ENCODE assay signal across 14 cellular contexts in genomic region chr6:141394565-141395051, GRCh38.
DNase-seq lines count a peak whose midpoint lies in the region; ATAC-seq, FAIRE-seq and TF ChIP-seq lines count a peak whose summit lies in the region.
"Had no signal": no experiment of that assay in that cellular context is flagged by ENCODE, and none has a peak within 500 bp of the region (broad histone marks: within the 10 kb centered on the region; RNA-seq: fewer than 3 reads in every experiment).

No MANE protein-coding gene starts in this region.

- H3K9me3 Mint-ChIP-seq in stimulated activated effector memory CD8-positive, alpha-beta T cell treated with anti-CD3 and anti-CD28 coated beads, Interleukin-12 subunit alpha, Interleukin-12 subunit beta, amount 100 ng/mL, for 72 hours: no peaks in the 10 kb centered on the region

- POLR2A ChIA-PET in SK-N-SH (lab: Yijun Ruan, JAX): no interaction called here

- H3K79me2 ChIP-seq in SK-N-SH (ENCODE audit: insufficient read depth): no peaks in the 10 kb centered on the region

- no peak overlapping the region for H3K4me2 ChIP-seq in SK-N-SH

- TF ChIP-seq CTCF in SK-N-SH (IDR thresholded peaks at IDR 0.05) (no peak), RWPE2 (IDR thresholded peaks at IDR 0.05; ENCODE audit: poor library complexity, severe bottlenecking) (no peak), lower lobe of right lung (IDR thresholded peaks at IDR 0.05) (no peak)

- no peak for TF ChIP-seq EP300 in SK-N-SH (IDR thresholded peaks at IDR 0.05; ENCODE audit: borderline replicate concordance in 1 of 2, low read depth in 1 of 2, low read length in 1 of 2)

- H3K9ac ChIP-seq in SK-N-SH: no peak overlapping the region
- H3K9ac ChIP-seq: GM23248 had no signal

- H2AFZ ChIP-seq in SK-N-SH (ENCODE audit: low read depth): no peak overlapping the region
- H2AFZ ChIP-seq: GM23248 had no signal

- no peaks in the 10 kb centered on the region for H3K4me1 Mint-ChIP-seq in stimulated activated effector memory CD8-positive, alpha-beta T cell treated with anti-CD3 and anti-CD28 coated beads, Interleukin-12 subunit alpha, Interleukin-12 subunit beta, amount 100 ng/mL, for 72 hours

- H3K4me1 ChIP-seq in SK-N-SH (ENCODE audit: control insufficient read depth in 1 of 2, insufficient read depth in 2 of 2, low read depth in 1 of 2, low read length in 1 of 2) (no peaks in the 10 kb centered on the region), RWPE2 (ENCODE audit: insufficient read depth, poor library complexity, severe bottlenecking) (no peaks in the 10 kb centered on the region), lower lobe of right lung (no peaks in the 10 kb centered on the region)

- 28% methylated on average over 7 of the region's 13 CpGs for WGBS in SK-N-SH (ENCODE audit: low lambda C conversion rate)

- no peak for DNase-seq in SK-N-SH
- peak; percentile 38 for DNase-seq in RWPE2 (ENCODE audit: low spot score)
- DNase-seq in lower lobe of right lung: peak; percentile 37
- DNase-seq in stimulated activated effector memory CD8-positive, alpha-beta T cell treated with anti-CD3 and anti-CD28 coated beads, Interleukin-12 subunit alpha, Interleukin-12 subunit beta, amount 100 ng/mL, for 72 hours (ENCODE audit: low spot score in 2 of 2): no peak
- no peak for DNase-seq in stimulated activated naive CD4-positive, alpha-beta T cell treated with Interleukin-2 at 50 U/mL for 16 hours (lab: John Stamatoyannopoulos, UW)
- no peak for DNase-seq in NCI-H1417 treated with DMSO at 0.1 percent for 48 hours (lab: John Stamatoyannopoulos, UW)
- no peak for DNase-seq in H54 (ENCODE audit: insufficient read length, low spot score)
- DNase-seq: Calu3; CD4-positive, CD25-positive, alpha-beta regulatory T cell; DMS 273 treated with DMSO at 0.1 percent for 48 hours; GM23248; H9 had no signal

- H3K4me3 ChIP-seq in SK-N-SH (ENCODE audit: low read depth in 2 of 2, low read length in 1 of 2) (no peak overlapping the region), RWPE2 (ENCODE audit: severe bottlenecking) (no peak overlapping the region), lower lobe of right lung (no peak overlapping the region)
- H3K4me3 ChIP-seq: GM23248 had no signal

- no peaks in the 10 kb centered on the region for H3K27me3 ChIP-seq in SK-N-SH (ENCODE audit: insufficient read depth)
- no peaks in the 10 kb centered on the region for H3K27me3 ChIP-seq in RWPE2 (ENCODE audit: insufficient read depth, poor library complexity, severe bottlenecking)
- no peaks in the 10 kb centered on the region for H3K27me3 ChIP-seq in lower lobe of right lung (ENCODE audit: low read depth)

- no peaks in the 10 kb centered on the region for H3K36me3 Mint-ChIP-seq in stimulated activated effector memory CD8-positive, alpha-beta T cell treated with anti-CD3 and anti-CD28 coated beads, Interleukin-12 subunit alpha, Interleukin-12 subunit beta, amount 100 ng/mL, for 72 hours
- H3K36me3 Mint-ChIP-seq: CD4-positive, CD25-positive, alpha-beta regulatory T cell had no signal

- no peaks in the 10 kb centered on the region for H3K9me2 ChIP-seq in SK-N-SH

- ATAC-seq in SK-N-SH treated with all-trans-retinoic acid at 6 μM for 48 hours: peak; percentile 34; the same call in 2 of the 3 replicates
- no peak for ATAC-seq in RWPE2 (ENCODE audit: low read depth)
- ATAC-seq in lower lobe of right lung: peak in 1 of 2 donors; percentile 45
- peak; percentile 34 for ATAC-seq in stimulated activated effector memory CD8-positive, alpha-beta T cell treated with anti-CD3 and anti-CD28 coated beads, Interleukin-12 subunit alpha, Interleukin-12 subunit beta, amount 100 ng/mL, for 72 hours

- no peak for TF ChIP-seq RAD21 in SK-N-SH (IDR thresholded peaks at IDR 0.05; ENCODE audit: low read length)

- no peak for TF ChIP-seq POLR2A in H54 (IDR thresholded peaks at IDR 0.05; ENCODE audit: low read depth, low read length)

- no peak overlapping the region for H3K27ac ChIP-seq in SK-N-SH (ENCODE audit: low read depth in 2 of 2, low read length in 1 of 2)
- H3K27ac ChIP-seq in RWPE2 (ENCODE audit: poor library complexity, severe bottlenecking): no peak overlapping the region
- no peak overlapping the region for H3K27ac ChIP-seq in lower lobe of right lung
- H3K27ac ChIP-seq: 22Rv1, GM23248 had no signal

- no peaks in the 10 kb centered on the region for H3F3A ChIP-seq in SK-N-SH (replicated peaks; ENCODE audit: insufficient read depth)

- no peak overlapping the region for H3K27ac Mint-ChIP-seq in stimulated activated effector memory CD8-positive, alpha-beta T cell treated with anti-CD3 and anti-CD28 coated beads, Interleukin-12 subunit alpha, Interleukin-12 subunit beta, amount 100 ng/mL, for 72 hours
- H3K27ac Mint-ChIP-seq: CD4-positive, CD25-positive, alpha-beta regulatory T cell; H9 had no signal

- CTCF ChIA-PET in SK-N-SH (lab: Yijun Ruan, JAX): no interaction called here

- no peaks in the 10 kb centered on the region for H4K20me1 ChIP-seq in SK-N-SH (ENCODE audit: insufficient read depth)

- intact Hi-C loops in lower lobe of right lung (cut with DNase I): no loop called here

- FAIRE-seq in H54 (lab: Jason Lieb, UNC): no peak

- no peaks in the 10 kb centered on the region for H3K36me3 ChIP-seq in SK-N-SH (replicated peaks in 1 of 2; ENCODE audit: control insufficient read depth in 1 of 2, insufficient read depth in 2 of 2, low read length in 1 of 2)
- no peaks in the 10 kb centered on the region for H3K36me3 ChIP-seq in RWPE2 (ENCODE audit: low read depth)
- H3K36me3 ChIP-seq in lower lobe of right lung: no peaks in the 10 kb centered on the region

- H3K9me3 ChIP-seq in SK-N-SH (no peaks in the 10 kb centered on the region), RWPE2 (ENCODE audit: severe bottlenecking) (no peaks in the 10 kb centered on the region), lower lobe of right lung (no peaks in the 10 kb centered on the region)

- H3K4me3 Mint-ChIP-seq in stimulated activated effector memory CD8-positive, alpha-beta T cell treated with anti-CD3 and anti-CD28 coated beads, Interleukin-12 subunit alpha, Interleukin-12 subunit beta, amount 100 ng/mL, for 72 hours: no peak overlapping the region
- H3K4me3 Mint-ChIP-seq: CD4-positive, CD25-positive, alpha-beta regulatory T cell; H9 had no signal

TF ChIP-seq in SK-N-SH treated with all-trans-retinoic acid at 6 μM for 48 hours, 23 proteins besides CTCF, POLR2A, EP300 and RAD21 (continues in another document):
- TF ChIP-seq ZFP3 (CRISPR knock-in tag; IDR thresholded peaks at IDR 0.05) (no peak), POU6F1 (CRISPR knock-in tag; IDR thresholded peaks at IDR 0.05; ENCODE audit: borderline replicate concordance, low read depth) (no peak)

TF ChIP-seq in SK-N-SH, 30 proteins besides CTCF, POLR2A, EP300 and RAD21:
- no peak for TF ChIP-seq FOXM1 (IDR thresholded peaks at IDR 0.05; ENCODE audit: low read depth)
- no peak for TF ChIP-seq IRF3 (IDR thresholded peaks at IDR 0.05; ENCODE audit: low read depth, low read length)
- TF ChIP-seq ZBTB33 (IDR thresholded peaks at IDR 0.05; ENCODE audit: borderline replicate concordance, low read depth): no peak
- TF ChIP-seq SMC3 (IDR thresholded peaks at IDR 0.05; ENCODE audit: low read depth, low read length): no peak
- TF ChIP-seq USF2 (IDR thresholded peaks at IDR 0.05; ENCODE audit: borderline replicate concordance, low read depth, low read length): no peak
- no peak for TF ChIP-seq GABPA (IDR thresholded peaks at IDR 0.05; ENCODE audit: low read depth)

Comparison
In these comparisons a context has a peak if more than half of its experiments do, and no peak if none do; other contexts are left out.
1. DNase-seq: peak in RWPE2 (single experiment) and lower lobe of right lung (single experiment); none in SK-N-SH (single experiment), stimulated activated effector memory CD8-positive, alpha-beta T cell treated with anti-CD3 and anti-CD28 coated beads, Interleukin-12 subunit alpha, Interleukin-12 subunit beta, amount 100 ng/mL, for 72 hours (0 of 2), stimulated activated naive CD4-positive, alpha-beta T cell treated with Interleukin-2 at 50 U/mL for 16 hours (single experiment), NCI-H1417 treated with DMSO at 0.1 percent for 48 hours (single experiment) and H54 (single experiment).